In genomic region chr16:48834576-48834975, GRCh38 we compare ENCODE assay signal across 17 cellular contexts.
"Had no signal": no experiment of that assay in that cellular context is flagged by ENCODE, and none has a peak within 500 bp of the region (broad histone marks: within the 10 kb centered on the region; RNA-seq: fewer than 3 reads in every experiment).

No MANE protein-coding gene starts in this region.

- DNase-seq: activated B cell treated with CpG ODN at 0.5 μM for 24 hours; activated CD4-positive, alpha-beta T cell treated with anti-CD3 and anti-CD28 coated beads for 48 hours; activated CD8-positive, alpha-beta memory T cell treated with anti-CD3 and anti-CD28 coated beads, Interleukin-2, amount 50 U/mL, for 4 hours; activated CD8-positive, alpha-beta T cell treated with anti-CD3 and anti-CD28 coated beads, Interleukin-2, amount 10 ng/mL, durations not matched to agents 7 days and 5 days; activated effector memory CD4-positive, alpha-beta T cell treated with anti-CD3 and anti-CD28 coated beads, Interleukin-2, amount 50 U/mL, for 16 hours; activated T-cell treated with anti-CD3 and anti-CD28 coated beads, Interleukin-2, amount 50 U/mL, for 48 hours; effector CD4-positive, alpha-beta T cell; foreskin melanocyte; nephron progenitor cell; small intestine; stimulated activated naive CD8-positive, alpha-beta T cell treated with anti-CD3 and anti-CD28 coated beads, Interleukin-15, Interleukin-2, amounts not matched to agents 100 U/mL and 50 U/mL, for 24 hours; T-helper 2 cell; transverse colon had no signal

- H3K36me3 ChIP-seq: right atrium auricular region, transverse colon had no signal

- H3K27me3 ChIP-seq: right atrium auricular region, transverse colon had no signal

- ATAC-seq: activated CD8-positive, alpha-beta T cell treated with anti-CD3 and anti-CD28 coated beads, Interleukin-2, amount 10 ng/mL, durations not matched to agents 7 days and 5 days; activated naive CD4-positive, alpha-beta T cell treated with anti-CD3 and anti-CD28 coated beads, Interleukin-2, amount 50 U/mL, for 72 hours; stimulated activated naive CD8-positive, alpha-beta T cell treated with anti-CD3 and anti-CD28 coated beads, Interleukin-15, Interleukin-2, amounts not matched to agents 100 U/mL and 50 U/mL, for 24 hours had no signal

- FAIRE-seq: small intestine, TTC549 had no signal

- H3K4me3 ChIP-seq: coronary artery, right atrium auricular region, transverse colon had no signal

- H3K9me3 ChIP-seq: right atrium auricular region, transverse colon had no signal

- H3K4me1 ChIP-seq: right atrium auricular region, transverse colon had no signal

- H3K27ac ChIP-seq: coronary artery, right atrium auricular region, transverse colon had no signal
